ENCODE assay signal across 23 cellular contexts in the genomic region with DNA sequence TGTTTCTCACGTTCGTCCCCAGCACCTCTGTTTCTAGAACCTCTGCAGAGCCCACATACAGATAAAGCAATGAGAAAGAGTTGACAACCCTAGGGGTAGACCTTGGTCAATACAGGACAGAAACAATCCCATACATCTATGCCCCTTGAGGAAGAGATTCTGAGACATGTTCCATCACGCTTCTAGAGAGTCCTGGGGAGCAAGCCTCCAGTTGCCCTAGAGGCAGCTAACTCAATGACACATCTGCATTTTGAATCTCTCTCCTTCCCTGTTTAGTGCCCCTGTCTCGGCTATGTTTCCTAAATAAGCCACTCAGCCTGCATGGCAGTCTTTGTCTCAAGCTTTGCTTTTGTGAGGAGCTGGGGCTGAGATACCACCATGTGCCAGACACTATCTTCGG.
"Had no signal": no experiment of that assay in that cellular context is flagged by ENCODE, and none has a peak within 500 bp of the region (broad histone marks: within the 10 kb centered on the region; RNA-seq: fewer than 3 reads in every experiment).

No MANE protein-coding gene starts in this region.

- ATAC-seq: gastrocnemius medialis; heart left ventricle; left lobe of liver; naive thymus-derived CD8-positive, alpha-beta T cell; right cardiac atrium; stimulated activated memory B cell treated with anti-CD40 and anti-IgM and Interleukin-4, amounts not matched to agents 10 μg/mL and 1 μg/mL and 100 μg/mL, for 72 hours; stimulated activated naive CD8-positive, alpha-beta T cell treated with anti-CD3 and anti-CD28 coated beads, Interleukin-15, Interleukin-2, amounts not matched to agents 100 U/mL and 50 U/mL, for 24 hours had no signal

- H3K27me3 Mint-ChIP-seq: stimulated activated memory B cell treated with anti-CD40 and anti-IgM and Interleukin-4, amounts not matched to agents 10 μg/mL and 1 μg/mL and 100 μg/mL, for 72 hours had no signal

- FAIRE-seq: colon, kidney had no signal

- H3K27ac ChIP-seq: dorsolateral prefrontal cortex, gastrocnemius medialis, heart left ventricle, hepatocyte, parathyroid adenoma, prostate gland, skin epidermis, spleen, testis, tibial artery had no signal

- H3K9me3 Mint-ChIP-seq: naive thymus-derived CD8-positive, alpha-beta T cell; stimulated activated memory B cell treated with anti-CD40 and anti-IgM and Interleukin-4, amounts not matched to agents 10 μg/mL and 1 μg/mL and 100 μg/mL, for 72 hours; type B pancreatic cell had no signal

- H3K27ac Mint-ChIP-seq: naive thymus-derived CD8-positive, alpha-beta T cell; nephron progenitor cell; stimulated activated memory B cell treated with anti-CD40 and anti-IgM and Interleukin-4, amounts not matched to agents 10 μg/mL and 1 μg/mL and 100 μg/mL, for 72 hours; type B pancreatic cell had no signal

- H3K4me3 Mint-ChIP-seq: naive thymus-derived CD8-positive, alpha-beta T cell; nephron progenitor cell; stimulated activated memory B cell treated with anti-CD40 and anti-IgM and Interleukin-4, amounts not matched to agents 10 μg/mL and 1 μg/mL and 100 μg/mL, for 72 hours; type B pancreatic cell had no signal

- H3K36me3 ChIP-seq: gastrocnemius medialis, heart left ventricle, prostate gland, spleen, tibial artery had no signal

- H3K4me3 ChIP-seq: dorsolateral prefrontal cortex, gastrocnemius medialis, heart left ventricle, hepatocyte, lung, prostate gland, skin epidermis, spleen, testis, tibial artery had no signal

- H3K36me3 Mint-ChIP-seq: naive thymus-derived CD8-positive, alpha-beta T cell; stimulated activated memory B cell treated with anti-CD40 and anti-IgM and Interleukin-4, amounts not matched to agents 10 μg/mL and 1 μg/mL and 100 μg/mL, for 72 hours; type B pancreatic cell had no signal

- H3K27me3 ChIP-seq: dorsolateral prefrontal cortex, gastrocnemius medialis, heart left ventricle, hepatocyte, spleen, testis, tibial artery had no signal

- H3K4me1 ChIP-seq: parathyroid adenoma, prostate gland, spleen had no signal

- DNase-seq: dorsolateral prefrontal cortex; effector CD8-positive, alpha-beta T cell; gastrocnemius medialis; heart left ventricle; kidney; naive thymus-derived CD8-positive, alpha-beta T cell; nephron progenitor cell; right cardiac atrium; spleen; stimulated activated CD4-positive, alpha-beta T cell treated with anti-CD3 and anti-CD28 coated beads, Interleukin-4, amount 100 ng/mL, for 4 hours; stimulated activated naive CD8-positive, alpha-beta T cell treated with anti-CD3 and anti-CD28 coated beads, Interleukin-15, Interleukin-2, amounts not matched to agents 100 U/mL and 50 U/mL, for 24 hours; substantia nigra; testis; tibial artery had no signal
